9 cellular contexts compared by ENCODE assay signal in the genomic region with DNA sequence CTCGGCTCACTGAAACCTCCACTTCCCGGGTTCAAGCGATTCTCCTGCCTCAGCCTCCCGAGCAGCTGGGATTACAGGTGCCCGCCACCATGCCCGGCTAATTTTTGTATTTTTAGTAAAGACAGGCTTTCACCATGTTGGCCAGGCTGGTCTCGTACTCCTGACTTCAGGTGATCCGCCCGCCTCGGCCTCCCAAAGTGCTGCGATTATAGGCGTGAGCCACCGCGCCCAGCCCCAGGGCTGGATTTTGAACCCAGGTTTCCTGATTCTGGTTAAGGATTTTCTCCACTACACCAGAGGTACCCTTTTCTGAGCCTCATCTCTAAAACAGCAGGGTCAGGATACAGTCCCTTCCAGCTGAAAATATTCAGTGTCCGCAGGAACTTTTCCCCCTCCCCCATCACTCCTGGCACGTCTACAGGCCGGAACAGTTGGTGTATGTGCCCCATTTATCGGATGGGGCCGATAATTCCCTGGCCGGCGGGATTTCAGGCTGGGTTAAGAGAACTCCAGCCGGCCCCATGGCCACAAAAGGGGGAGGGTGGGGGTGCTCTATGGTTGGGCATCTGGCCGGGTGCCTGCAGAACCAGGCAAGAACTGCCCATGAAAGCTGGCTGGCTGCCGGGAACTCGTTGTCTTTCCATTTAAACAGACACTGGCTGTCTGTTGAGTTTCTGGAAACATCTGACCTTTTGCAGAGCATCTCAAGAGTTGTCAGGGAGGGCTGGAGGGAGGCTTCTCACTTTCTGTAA. TPM values are rescaled to one million over a fixed set of nuclear protein-coding genes. Genes with fewer than 3 reads are reported as not detected.
DNase-seq lines count a peak whose midpoint lies in the region; ATAC-seq, FAIRE-seq and TF ChIP-seq lines count a peak whose summit lies in the region.
"Had no signal": no experiment of that assay in that cellular context is flagged by ENCODE, and none has a peak within 500 bp of the region (broad histone marks: within the 10 kb centered on the region; RNA-seq: fewer than 3 reads in every experiment).

No MANE protein-coding gene starts in this region.

- H3K4me2 ChIP-seq in mesenchymal stem cell (ENCODE audit: low read length, poor library complexity, severe bottlenecking) (no peak overlapping the region), PC-3 (ENCODE audit: low read length) (no peak overlapping the region)

- H4K8ac ChIP-seq in mesenchymal stem cell (ENCODE audit: low read length) = peak overlapping the region; percentile 4

- no peaks in the 10 kb centered on the region for H3K79me1 ChIP-seq in mesenchymal stem cell (replicated peaks; ENCODE audit: low read length, poor library complexity, severe bottlenecking)

- peak overlapping the region; percentile 45 to 78 for H3K18ac ChIP-seq in mesenchymal stem cell (ENCODE audit: low read depth in 1 of 2, low read length in 2 of 2)

- POLR2A ChIA-PET in PC-3 (lab: Charles Lee; ENCODE audit: unreplicated experiment) = no interaction called here

- FAIRE-seq in RCC 7860 (lab: Jason Lieb, UNC) = peak; percentile 75

- H3K9me3 ChIP-seq in endocrine pancreas (ENCODE audit: control insufficient read depth, low read length) (no peaks in the 10 kb centered on the region), mesenchymal stem cell (ENCODE audit: control insufficient read depth, low read length) (no peaks in the 10 kb centered on the region), testis (no peaks in the 10 kb centered on the region), PC-3 (ENCODE audit: low read length) (no peaks in the 10 kb centered on the region)
- H3K9me3 ChIP-seq: neutrophil had no signal

- TF ChIP-seq POLR2A in testis (IDR thresholded peaks at IDR 0.05) = no peak

- CTCF ChIA-PET in PC-3 (lab: Charles Lee) = no interaction called here

- H4K20me1 ChIP-seq in PC-3 (ENCODE audit: low read length) = no peaks in the 10 kb centered on the region

- H4K91ac ChIP-seq in mesenchymal stem cell (ENCODE audit: low read length) = peak overlapping the region; percentile 61

- peak overlapping the region in 1 of 2 experiments; percentile 72 for H2BK12ac ChIP-seq in mesenchymal stem cell (ENCODE audit: low read length in 2 of 2)

- H3K9ac ChIP-seq in endocrine pancreas (ENCODE audit: control insufficient read depth, insufficient read depth, low read length) = peak overlapping the region; percentile 4
- H3K9ac ChIP-seq in mesenchymal stem cell (ENCODE audit: low read length) = no peak overlapping the region
- H3K9ac ChIP-seq in PC-3 (ENCODE audit: low read length) = no peak overlapping the region

- intact Hi-C loops in testis (cut with DNase I; ENCODE audit: low total_unique reads) = no loop called here
- intact Hi-C loops in PC-3 (cut with micrococcal nuclease) = no loop called here

- DNase-seq in RCC 7860 (ENCODE audit: low spot score) = peak; percentile 54
- DNase-seq in mesenchymal stem cell = peak; percentile 74
- DNase-seq in testis = peak; percentile 97
- DNase-seq in PC-3 = no peak
- DNase-seq in MV-4-11 (lab: John Stamatoyannopoulos, UW) = no peak

- H3K4me3 ChIP-seq in endocrine pancreas (ENCODE audit: control insufficient read depth, insufficient read depth, low read length) = no peak overlapping the region
- no peak overlapping the region for H3K4me3 ChIP-seq in mesenchymal stem cell (ENCODE audit: insufficient read depth in 1 of 2, low read depth in 1 of 2, low read length in 2 of 2)
- H3K4me3 ChIP-seq in testis = peak overlapping the region in 1 of 2 donors; percentile 26
- no peak overlapping the region for H3K4me3 ChIP-seq in PC-3 (ENCODE audit: low read length)

- no peak overlapping the region for H3K14ac ChIP-seq in mesenchymal stem cell (ENCODE audit: low read length in 2 of 2)

- ATAC-seq in HG03520 (IDR thresholded peaks at IDR 0.05; ENCODE audit: unreplicated experiment) = no peak
- ATAC-seq in PC-3 = no peak
- ATAC-seq in GM19463 (IDR thresholded peaks at IDR 0.05; ENCODE audit: unreplicated experiment) = no peak

- peak overlapping the region; percentile 64 for H2BK120ac ChIP-seq in mesenchymal stem cell (ENCODE audit: low read depth, low read length)

- no peaks in the 10 kb centered on the region for H3K4me1 ChIP-seq in endocrine pancreas (ENCODE audit: control insufficient read depth, insufficient read depth, low read length)
- H3K4me1 ChIP-seq in mesenchymal stem cell (ENCODE audit: control insufficient read depth, insufficient read depth, low read depth, low read length) = no peaks in the 10 kb centered on the region
- H3K4me1 ChIP-seq in testis = peaks cover 28% of the 10 kb centered on the region
- H3K4me1 ChIP-seq in PC-3 (ENCODE audit: insufficient read depth, low read length) = no peaks in the 10 kb centered on the region

- no TSS peak for BruUV-seq in PC-3 (replicated peaks; lab: Mats Ljungman, UMichigan)

- H3K36me3 ChIP-seq in endocrine pancreas (ENCODE audit: control insufficient read depth, insufficient read depth, low read length) (no peaks in the 10 kb centered on the region), mesenchymal stem cell (ENCODE audit: control insufficient read depth in 1 of 2, insufficient read depth in 2 of 2, low read depth in 1 of 2, low read length in 2 of 2) (no peaks in the 10 kb centered on the region), testis (ENCODE audit: low read depth, missing control alignments) (no peaks in the 10 kb centered on the region), PC-3 (ENCODE audit: low read depth, low read length) (no peaks in the 10 kb centered on the region)
- H3K36me3 ChIP-seq: neutrophil had no signal

- H2BK15ac ChIP-seq in mesenchymal stem cell (ENCODE audit: low read depth, poor library complexity, severe bottlenecking) = no peak overlapping the region

- no peak overlapping the region for H3K23ac ChIP-seq in mesenchymal stem cell (ENCODE audit: low read length in 2 of 2)

- TF ChIP-seq CTCF in testis (IDR thresholded peaks at IDR 0.05) (no peak), PC-3 (conservative IDR thresholded peaks at IDR 0.05; ENCODE audit: low read depth, low read length) (no peak)

- H3K9me2 ChIP-seq in PC-3 (replicated peaks; ENCODE audit: low read length) = no peaks in the 10 kb centered on the region

- H2AK5ac ChIP-seq in mesenchymal stem cell (ENCODE audit: low read length, severe bottlenecking) = no peak overlapping the region

- no peaks in the 10 kb centered on the region for H3K79me2 ChIP-seq in PC-3 (ENCODE audit: low read length)

- no peak overlapping the region for H3K4ac ChIP-seq in mesenchymal stem cell (ENCODE audit: low read depth in 1 of 2, low read length in 2 of 2)

- H3F3A ChIP-seq in PC-3 (ENCODE audit: low read length, unreplicated experiment) = no peaks in the 10 kb centered on the region

- H3K27me3 ChIP-seq in endocrine pancreas (ENCODE audit: control insufficient read depth, insufficient read depth, low read length) (no peaks in the 10 kb centered on the region), mesenchymal stem cell (ENCODE audit: control insufficient read depth in 1 of 2, insufficient read depth in 1 of 2, low read length in 2 of 2) (no peaks in the 10 kb centered on the region), testis (no peaks in the 10 kb centered on the region), PC-3 (ENCODE audit: low read length) (no peaks in the 10 kb centered on the region)
- H3K27me3 ChIP-seq: neutrophil had no signal

- H3K27ac ChIP-seq in mesenchymal stem cell (ENCODE audit: low read length, poor library complexity, severe bottlenecking) (no peak overlapping the region), testis (peak overlapping the region; percentile 80 to 96), PC-3 (ENCODE audit: low read length) (no peak overlapping the region)
- H3K27ac ChIP-seq: neutrophil had no signal

- no peak overlapping the region for H2BK5ac ChIP-seq in mesenchymal stem cell (ENCODE audit: low read depth, low read length, poor library complexity, severe bottlenecking)

- 77% methylated on average over 24 of the region's 25 CpGs for WGBS in mesenchymal stem cell
- WGBS in testis, 2 donors = 41 to 44% methylated on average over 25 of the region's 25 CpGs

- H2AFZ ChIP-seq in mesenchymal stem cell (ENCODE audit: low read depth, low read length) (no peak overlapping the region), PC-3 (ENCODE audit: low read length) (no peak overlapping the region)

RNA-seq across cellular contexts. Expression of gene SEMA4B, which starts 26.8 kb away (rescaled TPM):
- 21.4 TPM for polyA plus RNA-seq in mesenchymal stem cell (2013, experiment 1 of 2)
- 22.7 TPM for polyA plus RNA-seq in mesenchymal stem cell (2013, experiment 2 of 2)
- 10 to 100 TPM; 59.4 to 78.3 TPM for total RNA-seq in testis
- 22.2 TPM for polyA plus RNA-seq in testis (ENCODE audit: insufficient read depth, low read depth, low replicate concordance)
- 114 and 175 TPM in 2 replicates for total RNA-seq in PC-3 (2014; rRNA removed)

RNA-seq across cellular contexts. Expression of gene CIB1, which starts 59.4 kb away (rescaled TPM):
- polyA plus RNA-seq in mesenchymal stem cell (2013, experiment 1 of 2) = 90.2 TPM
- 93.4 TPM for polyA plus RNA-seq in mesenchymal stem cell (2013, experiment 2 of 2)
- 10 to 100 TPM; 50.8 to 78.0 TPM for total RNA-seq in testis
- polyA plus RNA-seq in testis (ENCODE audit: insufficient read depth, low read depth, low replicate concordance) = 138 TPM
- total RNA-seq in PC-3 (2014; rRNA removed) = 83.7 and 85.8 TPM in 2 replicates

RNA-seq across cellular contexts. Expression of gene GDPGP1, which starts 59.7 kb away (rescaled TPM):
- 1.1 TPM for polyA plus RNA-seq in mesenchymal stem cell (2013, experiment 1 of 2)
- polyA plus RNA-seq in mesenchymal stem cell (2013, experiment 2 of 2) = 1.0 TPM
- total RNA-seq in testis = 10 to 100 TPM in 1 of 2 donors, 1 to 10 TPM in 1; 6.2 to 16.1 TPM
- 8.9 TPM for polyA plus RNA-seq in testis (ENCODE audit: insufficient read depth, low read depth, low replicate concordance)
- total RNA-seq in PC-3 (2014; rRNA removed) = 6.6 and 11.0 TPM in 2 replicates

Comparison
In these comparisons a context has a peak if more than half of its experiments do, and no peak if none do; other contexts are left out.
1. DNase-seq: peak in RCC 7860 (single experiment), mesenchymal stem cell (single experiment) and testis (single experiment); none in PC-3 (single experiment) and MV-4-11 (single experiment).
2. H3K27ac ChIP-seq: peak in testis (2 of 2); none in mesenchymal stem cell (single experiment) and PC-3 (single experiment).